ENCODE assay signal across 17 cellular contexts in genomic region chr14:23624830-23625404, GRCh38. TPM values are rescaled to one million over a fixed set of nuclear protein-coding genes. Genes with fewer than 3 reads are reported as not detected.
DNase-seq lines count a peak whose midpoint lies in the region; ATAC-seq, FAIRE-seq and TF ChIP-seq lines count a peak whose summit lies in the region.
"Had no signal": no experiment of that assay in that cellular context is flagged by ENCODE, and none has a peak within 500 bp of the region (broad histone marks: within the 10 kb centered on the region; RNA-seq: fewer than 3 reads in every experiment).

No MANE protein-coding gene starts in this region.

- DNase-seq in DMS 273 (lab: John Stamatoyannopoulos, UW; ENCODE audit: unreplicated experiment) (peak; percentile 18), DMS 273 treated with DMSO at 0.1 percent for 48 hours (lab: John Stamatoyannopoulos, UW) (no peak), LHCN-M2 (ENCODE audit: low read depth) (peak; percentile 15), H1 (ENCODE audit: low read depth in 1 of 2, low spot score in 2 of 2) (no peak), mesendoderm (peak; percentile 36), glomerular visceral epithelial cell (ENCODE audit: extremely low spot score) (no peak), RKO (ENCODE audit: low spot score) (no peak)
- no peak for DNase-seq in natural killer cell treated with Interleukin-12 subunit alpha and Interleukin-12 subunit beta and Interleukin-15 and Interleukin-18, amount 100 ng/mL, for 72 hours (ENCODE audit: low spot score)
- DNase-seq: ACHN; CD4-positive, CD25-positive, alpha-beta regulatory T cell; DND-41; GDM1; H7 had no signal

- H2AK5ac ChIP-seq in H1 (ENCODE audit: low read depth, low read length), result no peak overlapping the region
- H2AK5ac ChIP-seq in mesendoderm (ENCODE audit: low read length), result no peak overlapping the region

- no peaks in the 10 kb centered on the region for H3K4me1 ChIP-seq in H1 (replicated peaks in 1 of 4; ENCODE audit: control insufficient read depth in 3 of 4, insufficient read depth in 4 of 4, low read length in 3 of 4)
- H3K4me1 ChIP-seq in mesendoderm (ENCODE audit: control insufficient read depth, low read depth, low read length), result no peaks in the 10 kb centered on the region
- H3K4me1 ChIP-seq: BLaER1 treated with 17β-estradiol and CSF1 and Interleukin-3, amounts not matched to agents 10 nM and 100 nM had no signal

- H3K4ac ChIP-seq in H1 (replicated peaks; ENCODE audit: insufficient read length, low read depth, low read length) (no peak overlapping the region), mesendoderm (ENCODE audit: low read depth, low read length) (no peak overlapping the region)

- no peaks in the 10 kb centered on the region for H3K4me1 Mint-ChIP-seq in natural killer cell treated with Interleukin-12 subunit alpha and Interleukin-12 subunit beta and Interleukin-15 and Interleukin-18, amount 100 ng/mL, for 72 hours (ENCODE audit: low read depth in 2 of 2)
- H3K4me1 Mint-ChIP-seq: CD4-positive, CD25-positive, alpha-beta regulatory T cell; IgD-negative memory B cell had no signal

- H2BK12ac ChIP-seq in H1 (ENCODE audit: low read depth, low read length), result no peak overlapping the region

- no peak overlapping the region for H4K8ac ChIP-seq in H1 (ENCODE audit: extremely low read depth, insufficient read depth, low read length)
- no peak overlapping the region for H4K8ac ChIP-seq in mesendoderm (ENCODE audit: low read depth, low read length)

- H3K9ac ChIP-seq in H1 (replicated peaks in 1 of 4; ENCODE audit: extremely low read depth in 1 of 4, low read depth in 3 of 4, low read length in 3 of 4), result no peak overlapping the region
- no peak overlapping the region for H3K9ac ChIP-seq in mesendoderm (ENCODE audit: low read length)
- H3K9ac ChIP-seq: BLaER1 treated with 17β-estradiol and CSF1 and Interleukin-3, amounts not matched to agents 10 nM and 100 nM had no signal

- H3K9me3 Mint-ChIP-seq in natural killer cell treated with Interleukin-12 subunit alpha and Interleukin-12 subunit beta and Interleukin-15 and Interleukin-18, amount 100 ng/mL, for 72 hours, result peaks cover 5% of the 10 kb centered on the region

- 92 to 93% methylated on average over 1 to 3 of the region's 3 CpGs for WGBS in H1 (ENCODE audit: extremely low coverage in 1 of 2, insufficient coverage in 1 of 2, insufficient read length in 1 of 2, insufficient replicate concordance in 2 of 2, low coverage in 1 of 2, low lambda C conversion rate in 2 of 2, missing lambda C conversion rate in 1 of 2), 2 experiments
- whole genome bisulfite sequencing in mesendoderm (ENCODE audit: extremely low coverage, insufficient coverage, low lambda C conversion rate), result 100% methylated on average over 1 of the region's 3 CpGs

- peaks cover 14 to 23% of the 10 kb centered on the region in 2 donors for H3K27me3 Mint-ChIP-seq in natural killer cell treated with Interleukin-12 subunit alpha and Interleukin-12 subunit beta and Interleukin-15 and Interleukin-18, amount 100 ng/mL, for 72 hours

- TF ChIP-seq RAD21 in H1 (IDR thresholded peaks at IDR 0.05 in 1 of 2, conservative IDR thresholded peaks at IDR 0.05 in 1 of 2; ENCODE audit: low read depth in 2 of 2, low read length in 2 of 2), result no peak

- no peak for TF ChIP-seq CTCF in H1 (IDR thresholded peaks at IDR 0.05; ENCODE audit: control extremely low read depth in 1 of 3, insufficient read depth in 1 of 3, low read depth in 1 of 3, low read length in 3 of 3)

- H3K56ac ChIP-seq in H1 (replicated peaks; ENCODE audit: insufficient read length, low read depth, low read length) (no peak overlapping the region), mesendoderm (ENCODE audit: low read length) (no peak overlapping the region)

- no peak overlapping the region for H2BK5ac ChIP-seq in H1 (ENCODE audit: low read depth, low read length)
- no peak overlapping the region for H2BK5ac ChIP-seq in mesendoderm (ENCODE audit: low read length)

- no peak for FAIRE-seq in H1 (lab: Jason Lieb, UNC)

- TF ChIP-seq POLR2A in H1 (IDR thresholded peaks at IDR 0.05; ENCODE audit: control extremely low read depth in 1 of 2, low read depth in 2 of 2, low read length in 2 of 2), result no peak

- H4K91ac ChIP-seq in H1 (replicated peaks; ENCODE audit: insufficient read length, low read length), result no peak overlapping the region

- no peak overlapping the region for H2AFZ ChIP-seq in H1 (ENCODE audit: low read length)

- no peak for ATAC-seq in natural killer cell treated with Interleukin-12 subunit alpha and Interleukin-12 subunit beta and Interleukin-15 and Interleukin-18, amount 100 ng/mL, for 72 hours

- H2BK120ac ChIP-seq in H1 (replicated peaks; ENCODE audit: low read depth, low read length) (no peak overlapping the region), mesendoderm (ENCODE audit: low read depth, low read length) (no peak overlapping the region)

- no peak overlapping the region for H3K27ac Mint-ChIP-seq in natural killer cell treated with Interleukin-12 subunit alpha and Interleukin-12 subunit beta and Interleukin-15 and Interleukin-18, amount 100 ng/mL, for 72 hours
- H3K27ac Mint-ChIP-seq: CD4-positive, CD25-positive, alpha-beta regulatory T cell; IgD-negative memory B cell had no signal

- peaks cover 11% of the 10 kb centered on the region for H3K36me3 Mint-ChIP-seq in natural killer cell treated with Interleukin-12 subunit alpha and Interleukin-12 subunit beta and Interleukin-15 and Interleukin-18, amount 100 ng/mL, for 72 hours
- H3K36me3 Mint-ChIP-seq: CD4-positive, CD25-positive, alpha-beta regulatory T cell had no signal

- no peak for TF ChIP-seq EP300 in H1 (IDR thresholded peaks at IDR 0.05; ENCODE audit: borderline replicate concordance in 1 of 2, low read depth in 2 of 2, low read length in 2 of 2)

- H3K79me1 ChIP-seq in H1 (ENCODE audit: low read depth, low read length), result no peaks in the 10 kb centered on the region
- no peaks in the 10 kb centered on the region for H3K79me1 ChIP-seq in mesendoderm (ENCODE audit: low read length)

- H3K36me3 ChIP-seq in H1 (ENCODE audit: control insufficient read depth in 2 of 4, insufficient read depth in 4 of 4, low read length in 3 of 4), result no peaks in the 10 kb centered on the region
- H3K36me3 ChIP-seq in mesendoderm (ENCODE audit: control insufficient read depth, insufficient read depth, low read length), result no peaks in the 10 kb centered on the region
- H3K36me3 ChIP-seq: BLaER1 treated with 17β-estradiol and CSF1 and Interleukin-3, amounts not matched to agents 10 nM and 100 nM had no signal

- no peaks in the 10 kb centered on the region for H3K23me2 ChIP-seq in H1 (ENCODE audit: low read depth, low read length)

- H3K27me3 ChIP-seq in H1 (replicated peaks in 1 of 4; ENCODE audit: control insufficient read depth in 3 of 4, extremely low read depth in 1 of 4, insufficient read depth in 3 of 4, low read length in 3 of 4) (no peaks in the 10 kb centered on the region), mesendoderm (ENCODE audit: insufficient read depth, low read length, poor library complexity) (no peaks in the 10 kb centered on the region)
- H3K27me3 ChIP-seq: BLaER1 treated with 17β-estradiol and CSF1 and Interleukin-3, amounts not matched to agents 10 nM and 100 nM had no signal

- POLR2A ChIA-PET in H1 (lab: Charles Lee; ENCODE audit: partially characterized antibody), result no interaction called here

- no peaks in the 10 kb centered on the region for H4K20me1 ChIP-seq in H1 (replicated peaks in 1 of 2; ENCODE audit: control insufficient read depth in 1 of 2, insufficient read depth in 2 of 2, low read length in 2 of 2)
- H4K20me1 ChIP-seq: BLaER1 treated with 17β-estradiol and CSF1 and Interleukin-3, amounts not matched to agents 10 nM and 100 nM had no signal

- no peak overlapping the region for H3K14ac ChIP-seq in H1 (ENCODE audit: insufficient read length)

- CTCF ChIA-PET in H1 (lab: Charles Lee; ENCODE audit: partially characterized antibody), result interaction anchor here (1.1 to 6.5 kb wide), 3 partner anchors 7 to 35 kb away, joined by 3 to 36 read pairs (median 10); no protein-coding TSS in a partner anchor

- H2BK15ac ChIP-seq in H1 (ENCODE audit: low read length) (no peak overlapping the region), mesendoderm (replicated peaks; ENCODE audit: low read depth) (no peak overlapping the region)

- H3K4me3 Mint-ChIP-seq in natural killer cell treated with Interleukin-12 subunit alpha and Interleukin-12 subunit beta and Interleukin-15 and Interleukin-18, amount 100 ng/mL, for 72 hours, result no peak overlapping the region
- H3K4me3 Mint-ChIP-seq: CD4-positive, CD25-positive, alpha-beta regulatory T cell; IgD-negative memory B cell had no signal

- no peak overlapping the region for H2BK20ac ChIP-seq in H1 (ENCODE audit: low read length)

- H3K27ac ChIP-seq in H1 (ENCODE audit: low read depth, low read length) (no peak overlapping the region), mesendoderm (ENCODE audit: low read depth, low read length) (no peak overlapping the region)
- H3K27ac ChIP-seq: 22Rv1; BLaER1 treated with 17β-estradiol and CSF1 and Interleukin-3, amounts not matched to agents 10 nM and 100 nM had no signal

- H4K5ac ChIP-seq in H1 (ENCODE audit: insufficient read length, low read depth, low read length), result no peak overlapping the region
- no peak overlapping the region for H4K5ac ChIP-seq in mesendoderm (ENCODE audit: low read length)

- H3K23ac ChIP-seq in H1 (ENCODE audit: insufficient read length), result no peak overlapping the region
- no peak overlapping the region for H3K23ac ChIP-seq in mesendoderm (ENCODE audit: low read length)

- H3K4me3 ChIP-seq in H1 (ENCODE audit: extremely low read depth in 1 of 4, insufficient read depth in 2 of 4, low read depth in 3 of 4, low read length in 4 of 4) (no peak overlapping the region; a peak in 1 of 8 replicates), mesendoderm (ENCODE audit: low read length) (no peak overlapping the region)
- H3K4me3 ChIP-seq: BLaER1 treated with 17β-estradiol and CSF1 and Interleukin-3, amounts not matched to agents 10 nM and 100 nM had no signal

- H3K4me2 ChIP-seq in H1 (ENCODE audit: insufficient read depth in 1 of 2, low read depth in 2 of 2, low read length in 2 of 2), result no peak overlapping the region
- no peak overlapping the region for H3K4me2 ChIP-seq in mesendoderm (ENCODE audit: low read length)
- H3K4me2 ChIP-seq: BLaER1 treated with 17β-estradiol and CSF1 and Interleukin-3, amounts not matched to agents 10 nM and 100 nM had no signal

- H3K18ac ChIP-seq in H1 (ENCODE audit: extremely low read depth, low read length) (no peak overlapping the region), mesendoderm (ENCODE audit: low read length) (no peak overlapping the region)

- peaks cover 38 to 41% of the 10 kb centered on the region in 2 experiments for H3K9me3 ChIP-seq in H1 (ENCODE audit: insufficient read depth in 2 of 2, low read depth in 1 of 2, low read length in 1 of 2)

- H3K79me2 ChIP-seq in H1 (ENCODE audit: control insufficient read depth in 1 of 2, insufficient read depth in 2 of 2, low read length in 2 of 2) (no peaks in the 10 kb centered on the region), mesendoderm (ENCODE audit: control insufficient read depth, insufficient read depth, low read length) (no peaks in the 10 kb centered on the region)

RNA-seq across cellular contexts. Expression of gene DHRS2, which starts 11.2 kb away (rescaled TPM):
- 1.0 and 2.4 TPM in 2 replicates for total RNA-seq in LHCN-M2 (2014; rRNA removed)
- 0.24 TPM for polyA plus RNA-seq in LHCN-M2 (2012)
- total RNA-seq in H1 (2021; fragmentation: NEBNext Ultra II Directional; extraction: Animal tissue kit (Norgen Biotek cat#: 25700)), result 0.44 and 1.1 TPM in 2 replicates
- 3.5 and 4.4 TPM in 2 replicates for polyA plus RNA-seq in H1 (2011; rRNA removed)
- 6.2 TPM for polyA plus RNA-seq in H1 (2011; cell fraction: cytosol; rRNA removed)
- polyA plus RNA-seq in H1 (2011; cell fraction: nucleus; rRNA removed), result 5.7 TPM
- polyA plus RNA-seq in H1 (2012, experiment 1 of 2), result 0.91 to 2.7 TPM (median 1.8 TPM) in 4 replicates
- 0.72 TPM for polyA plus RNA-seq in H1 (2012, experiment 2 of 2)
- 1.5 TPM for polyA plus RNA-seq in H1 (2013, experiment 1 of 2)
- polyA plus RNA-seq in H1 (2013, experiment 2 of 2), result 1.2 TPM
- polyA minus RNA-seq in H1 (2011; rRNA and poly(A)+ RNA removed), result 4.0 and 4.9 TPM in 2 replicates
- polyA minus RNA-seq in H1 (2011; cell fraction: cytosol; rRNA and poly(A)+ RNA removed), result 0.81 TPM
- 7.5 TPM for polyA minus RNA-seq in H1 (2011; cell fraction: nucleus; rRNA and poly(A)+ RNA removed)
- polyA plus RNA-seq in mesendoderm (2013, experiment 1 of 2), result 0.90 TPM
- polyA plus RNA-seq in mesendoderm (2013, experiment 2 of 2), result 0.87 TPM
- total RNA-seq in natural killer cell treated with Interleukin-12 subunit alpha and Interleukin-12 subunit beta and Interleukin-15 and Interleukin-18, amount 100 ng/mL, for 72 hours, result 1 to 10 TPM in 1 of 2 donors, under 1 TPM in 1; 0.57 to 1.5 TPM
- total RNA-seq: CD4-positive, CD25-positive, alpha-beta regulatory T cell had no signal
- polyA plus RNA-seq: IgD-negative memory B cell had no signal

RNA-seq across cellular contexts. Expression of gene JPH4, which starts 46.3 kb away (rescaled TPM):
- total RNA-seq in LHCN-M2 (2014; rRNA removed), result not detected in 2 replicates
- 0.01 TPM for polyA plus RNA-seq in LHCN-M2 (2012)
- total RNA-seq in H1 (2021; fragmentation: NEBNext Ultra II Directional; extraction: Animal tissue kit (Norgen Biotek cat#: 25700)), result 46.4 and 46.7 TPM in 2 replicates
- polyA plus RNA-seq in H1 (2011; rRNA removed), result 23.9 and 35.0 TPM in 2 replicates
- 31.2 TPM for polyA plus RNA-seq in H1 (2011; cell fraction: cytosol; rRNA removed)
- 48.6 TPM for polyA plus RNA-seq in H1 (2011; cell fraction: nucleus; rRNA removed)
- polyA plus RNA-seq in H1 (2012, experiment 1 of 2), result 20.3 to 33.0 TPM (median 27.2 TPM) in 4 replicates
- polyA plus RNA-seq in H1 (2012, experiment 2 of 2), result 23.3 TPM
- 23.9 TPM for polyA plus RNA-seq in H1 (2013, experiment 1 of 2)
- 23.3 TPM for polyA plus RNA-seq in H1 (2013, experiment 2 of 2)
- polyA minus RNA-seq in H1 (2011; rRNA and poly(A)+ RNA removed), result 11.2 and 13.2 TPM in 2 replicates
- polyA minus RNA-seq in H1 (2011; cell fraction: cytosol; rRNA and poly(A)+ RNA removed), result 19.1 TPM
- polyA minus RNA-seq in H1 (2011; cell fraction: nucleus; rRNA and poly(A)+ RNA removed), result 24.3 TPM
- polyA plus RNA-seq in mesendoderm (2013, experiment 1 of 2), result 2.1 TPM
- polyA plus RNA-seq in mesendoderm (2013, experiment 2 of 2), result 2.1 TPM
- total RNA-seq in natural killer cell treated with Interleukin-12 subunit alpha and Interleukin-12 subunit beta and Interleukin-15 and Interleukin-18, amount 100 ng/mL, for 72 hours, result under 1 TPM in 1 of 2 donors, not detected in 1; 0.07 TPM
- total RNA-seq: CD4-positive, CD25-positive, alpha-beta regulatory T cell; HT-29 had no signal

RNA-seq across cellular contexts. Expression of gene AP1G2, which starts 57.3 kb away (rescaled TPM):
- total RNA-seq in LHCN-M2 (2014; rRNA removed), result 9.2 and 11.7 TPM in 2 replicates
- polyA plus RNA-seq in LHCN-M2 (2012), result 9.4 TPM
- 70.1 and 70.9 TPM in 2 replicates for total RNA-seq in H1 (2021; fragmentation: NEBNext Ultra II Directional; extraction: Animal tissue kit (Norgen Biotek cat#: 25700))
- 134 and 162 TPM in 2 replicates for polyA plus RNA-seq in H1 (2011; rRNA removed)
- polyA plus RNA-seq in H1 (2011; cell fraction: cytosol; rRNA removed), result 149 TPM
- 1,259 TPM for polyA plus RNA-seq in H1 (2011; cell fraction: nucleus; rRNA removed)
- polyA plus RNA-seq in H1 (2012, experiment 1 of 2), result 88.4 to 117 TPM (median 102 TPM) in 4 replicates
- polyA plus RNA-seq in H1 (2012, experiment 2 of 2), result 65.4 TPM
- polyA plus RNA-seq in H1 (2013, experiment 1 of 2), result 65.1 TPM
- polyA plus RNA-seq in H1 (2013, experiment 2 of 2), result 60.0 TPM
- 116 and 124 TPM in 2 replicates for polyA minus RNA-seq in H1 (2011; rRNA and poly(A)+ RNA removed)
- polyA minus RNA-seq in H1 (2011; cell fraction: cytosol; rRNA and poly(A)+ RNA removed), result 57.8 TPM
- 206 TPM for polyA minus RNA-seq in H1 (2011; cell fraction: nucleus; rRNA and poly(A)+ RNA removed)
- polyA plus RNA-seq in mesendoderm (2013, experiment 1 of 2), result 44.0 TPM
- 46.8 TPM for polyA plus RNA-seq in mesendoderm (2013, experiment 2 of 2)
- 100 to 1,000 TPM; 151 to 229 TPM for total RNA-seq in natural killer cell treated with Interleukin-12 subunit alpha and Interleukin-12 subunit beta and Interleukin-15 and Interleukin-18, amount 100 ng/mL, for 72 hours

Comparison
In these comparisons a context has a peak if more than half of its experiments do, and no peak if none do; other contexts are left out.
1. DNase-seq: peak in DMS 273 (single experiment), LHCN-M2 (single experiment) and mesendoderm (single experiment); none in DMS 273 treated with DMSO at 0.1 percent for 48 hours (single experiment), H1 (0 of 2), natural killer cell treated with Interleukin-12 subunit alpha and Interleukin-12 subunit beta and Interleukin-15 and Interleukin-18, amount 100 ng/mL, for 72 hours (single experiment), glomerular visceral epithelial cell (single experiment) and RKO (single experiment).
2. RNA of gene JPH4, which starts 46.3 kb away (total RNA-seq): 46.4 to 46.7 TPM in H1; 0.07 TPM in natural killer cell treated with Interleukin-12 subunit alpha and Interleukin-12 subunit beta and Interleukin-15 and Interleukin-18, amount 100 ng/mL, for 72 hours and not detected in LHCN-M2; every median in the first group is over 10 times any median in the second.